8 cellular contexts compared by ENCODE assay signal in the genomic region with DNA sequence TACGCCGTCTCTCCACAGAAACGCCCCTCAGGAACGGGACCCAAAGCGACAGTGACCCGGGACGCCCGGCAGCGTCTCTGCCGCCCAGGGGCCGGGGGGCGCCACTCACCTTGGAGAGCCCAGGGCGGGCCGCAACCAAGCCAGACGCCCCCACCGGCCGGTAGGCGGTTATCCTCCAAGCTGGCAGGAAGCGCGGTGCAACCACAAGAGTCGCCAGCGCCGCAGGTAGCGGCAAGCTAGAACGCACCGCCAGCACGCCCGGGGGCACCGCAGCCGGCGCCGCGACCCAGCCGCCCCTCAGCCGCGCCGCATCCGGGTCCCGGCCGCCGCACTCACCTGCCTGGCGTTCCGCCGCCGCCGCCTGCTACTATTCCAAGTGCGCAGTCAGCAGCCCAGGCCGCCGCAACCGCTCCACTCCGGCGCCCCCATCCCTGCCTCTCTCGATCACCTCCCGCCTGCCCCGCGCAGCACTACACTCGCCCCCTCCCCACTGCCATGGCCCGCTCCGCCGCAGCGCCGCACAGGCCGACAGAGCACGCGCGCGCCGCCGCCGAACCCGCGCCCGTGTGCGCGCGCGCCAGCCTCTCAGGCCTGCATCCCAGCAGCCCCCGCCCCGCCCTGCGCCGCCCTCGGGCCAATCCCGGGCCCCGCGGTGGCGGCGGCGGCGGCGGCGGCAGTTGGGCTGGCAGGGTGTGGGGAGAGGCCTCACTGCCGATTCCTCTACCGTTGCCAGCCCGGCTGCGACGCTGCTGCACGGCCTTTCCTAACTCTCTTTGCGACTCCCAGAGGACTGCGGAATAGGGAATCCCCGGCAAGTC. TPM values are rescaled to one million over a fixed set of nuclear protein-coding genes. Genes with fewer than 3 reads are reported as not detected.
DNase-seq lines count a peak whose midpoint lies in the region; ATAC-seq and TF ChIP-seq lines count a peak whose summit lies in the region.

A gene (minus strand): TSS at position 570 of the 818 bp plus-strand sequence. CDS start 75,585 bp downstream, outside the sequence.

- ATAC-seq in GM19035 (IDR thresholded peaks at IDR 0.05; ENCODE audit: unreplicated experiment) (peak; percentile 84), HG03354 (IDR thresholded peaks at IDR 0.05; ENCODE audit: poor library complexity, severe bottlenecking, unreplicated experiment) (peak; percentile 92), left lung (peak; percentile 97)

- H3K36me3 ChIP-seq in left lung, result no peaks in the 10 kb centered on the region

- peak within 1 kb of the TSS; percentile 86 to 93 for H3K4me3 ChIP-seq in left lung

- H3K9me3 ChIP-seq in left lung, result no peaks in the 10 kb centered on the region

- no peaks in the 10 kb centered on the region for H3K27me3 ChIP-seq in left lung

- DNase-seq in AML-193 (lab: John Stamatoyannopoulos, UW) (peak; percentile 85), NCI-H510A treated with DMSO at 0.1 percent for 48 hours (lab: John Stamatoyannopoulos, UW) (peak; percentile 50), left lung (peak; percentile 92 to 98)
- peak; percentile 92 for DNase-seq in activated CD4-positive, alpha-beta T cell treated with anti-CD3 and anti-CD28 coated beads for 48 hours
- peak; percentile 79 to 87 for DNase-seq in stimulated activated CD4-positive, alpha-beta T cell treated with anti-CD3 and anti-CD28 coated beads, Interleukin-2, amount 100 ng/mL, for 48 hours

- peak in 1 of 2 donors; percentile 21 for TF ChIP-seq CTCF in left lung (IDR thresholded peaks at IDR 0.05)

- H3K27ac ChIP-seq in cingulate gyrus (ENCODE audit: low read depth, low read length) (peak within 1 kb of the TSS; percentile 91), left lung (peak within 1 kb of the TSS; percentile 86 to 96)

- intact Hi-C loops in left lung (cut with DNase I), result no loop called here

- H3K4me1 ChIP-seq in left lung, result peaks cover 7 to 30% of the 10 kb centered on the region in 2 donors

RNA-seq across cellular contexts. Expression of the gene that starts here (rescaled TPM):
- 10 to 100 TPM; 31.7 to 39.6 TPM for total RNA-seq in left lung

Comparison
In these comparisons a context has a peak if more than half of its experiments do, and no peak if none do; other contexts are left out.
1. Peak in every context shown above with its lines: DNase-seq, ATAC-seq, H3K4me3 ChIP-seq and H3K27ac ChIP-seq.